Comparison of ENCODE assay signal across 8 cellular contexts in genomic region chr14:34538871-34539406, GRCh38. TPM values are rescaled to one million over a fixed set of nuclear protein-coding genes. Genes with fewer than 3 reads are reported as not detected.
DNase-seq lines count a peak whose midpoint lies in the region; ATAC-seq and TF ChIP-seq lines count a peak whose summit lies in the region.

No MANE protein-coding gene starts in this region.

- H3K79me2 ChIP-seq in SK-N-SH (ENCODE audit: insufficient read depth) (peaks cover 36% of the 10 kb centered on the region), smooth muscle cell (ENCODE audit: low read depth) (peaks cover 29% of the 10 kb centered on the region)

- H3K4me3 ChIP-seq in SK-N-SH (ENCODE audit: low read depth in 2 of 2, low read length in 1 of 2) (peak overlapping the region; percentile 89 to 97), SK-N-MC (peak overlapping the region; percentile 94), gastroesophageal sphincter (peak overlapping the region; percentile 69 to 81), smooth muscle cell (peak overlapping the region; percentile 83)

- H3K4me1 ChIP-seq in SK-N-SH (ENCODE audit: control insufficient read depth in 1 of 2, insufficient read depth in 2 of 2, low read depth in 1 of 2, low read length in 1 of 2), result peaks cover 10 to 12% of the 10 kb centered on the region in 2 experiments; a peak in 3 of 4 replicates
- peaks cover 0 to 36% (median 17%) of the 10 kb centered on the region in 3 donors for H3K4me1 ChIP-seq in gastroesophageal sphincter
- H3K4me1 ChIP-seq in smooth muscle cell (ENCODE audit: low read depth), result peaks cover 14% of the 10 kb centered on the region

- WGBS in SK-N-SH (ENCODE audit: low lambda C conversion rate), result 7% methylated on average over 9 of the region's 15 CpGs
- 0 to 1% methylated on average over 6 to 8 of the region's 15 CpGs for WGBS in gastroesophageal sphincter (ENCODE audit: low coverage in 1 of 2), 2 donors
- WGBS in smooth muscle cell (ENCODE audit: low lambda C conversion rate), result 9% methylated on average over 15 of the region's 15 CpGs

- H3K27me3 ChIP-seq in SK-N-SH (ENCODE audit: insufficient read depth), result no peaks in the 10 kb centered on the region
- no peaks in the 10 kb centered on the region for H3K27me3 ChIP-seq in gastroesophageal sphincter
- no peaks in the 10 kb centered on the region for H3K27me3 ChIP-seq in smooth muscle cell (ENCODE audit: low read depth)

- peaks cover 8% of the 10 kb centered on the region for H3F3A ChIP-seq in SK-N-SH (replicated peaks; ENCODE audit: insufficient read depth)
- no peaks in the 10 kb centered on the region for H3F3A ChIP-seq in smooth muscle cell (ENCODE audit: low read depth)

- POLR2A ChIA-PET in SK-N-SH (lab: Yijun Ruan, JAX), result no interaction called here

- ATAC-seq in SK-N-SH treated with all-trans-retinoic acid at 6 μM for 48 hours (no peak; the same call in 2 of the 3 replicates), gastroesophageal sphincter (no peak), GM21360 (IDR thresholded peaks at IDR 0.05; ENCODE audit: unreplicated experiment) (no peak)

- peaks cover 6 to 18% of the 10 kb centered on the region in 2 experiments for H3K36me3 ChIP-seq in SK-N-SH (replicated peaks in 1 of 2; ENCODE audit: control insufficient read depth in 1 of 2, insufficient read depth in 2 of 2, low read length in 1 of 2)
- H3K36me3 ChIP-seq in SK-N-MC (ENCODE audit: insufficient read depth, low read length), result peaks cover 7% of the 10 kb centered on the region; the same call in 1 of the 2 replicates
- peaks cover 0 to 36% of the 10 kb centered on the region in 2 donors for H3K36me3 ChIP-seq in gastroesophageal sphincter
- H3K36me3 ChIP-seq in smooth muscle cell (ENCODE audit: low read depth), result peaks cover 5% of the 10 kb centered on the region

- H2AFZ ChIP-seq in SK-N-SH (ENCODE audit: low read depth) (peak overlapping the region; percentile 96), smooth muscle cell (ENCODE audit: low read depth) (peak overlapping the region; percentile 57)

- no peak for TF ChIP-seq RAD21 in SK-N-SH (IDR thresholded peaks at IDR 0.05; ENCODE audit: low read length)

- peak overlapping the region; percentile 90 for H3K9ac ChIP-seq in SK-N-SH
- H3K9ac ChIP-seq in SK-N-MC (ENCODE audit: insufficient read length), result peak overlapping the region; percentile 97
- H3K9ac ChIP-seq in smooth muscle cell (ENCODE audit: low read depth), result peak overlapping the region; percentile 96

- no peak for TF ChIP-seq EP300 in SK-N-SH (IDR thresholded peaks at IDR 0.05; ENCODE audit: borderline replicate concordance in 1 of 2, low read depth in 1 of 2, low read length in 1 of 2)
- no peak for TF ChIP-seq EP300 in gastroesophageal sphincter (IDR thresholded peaks at IDR 0.05)

- H3K9me2 ChIP-seq in SK-N-SH, result no peaks in the 10 kb centered on the region

- peak overlapping the region; percentile 88 to 91 for H3K27ac ChIP-seq in SK-N-SH (ENCODE audit: low read depth in 2 of 2, low read length in 1 of 2)
- peak overlapping the region; percentile 45 for H3K27ac ChIP-seq in SK-N-MC
- H3K27ac ChIP-seq in gastroesophageal sphincter, result peak overlapping the region; percentile 90 to 93 (median 92)
- peak overlapping the region; percentile 87 for H3K27ac ChIP-seq in smooth muscle cell (ENCODE audit: low read depth)

- CTCF ChIA-PET in SK-N-SH (lab: Yijun Ruan, JAX), result no interaction called here

- H3K9me3 ChIP-seq in SK-N-SH (no peaks in the 10 kb centered on the region), SK-N-MC (ENCODE audit: low read depth, low read length) (no peaks in the 10 kb centered on the region), gastroesophageal sphincter (no peaks in the 10 kb centered on the region), smooth muscle cell (replicated peaks; ENCODE audit: low read depth) (no peaks in the 10 kb centered on the region)

- TF ChIP-seq CTCF in SK-N-SH (IDR thresholded peaks at IDR 0.05), result no peak
- no peak for TF ChIP-seq CTCF in gastroesophageal sphincter (IDR thresholded peaks at IDR 0.05)
- TF ChIP-seq CTCF in smooth muscle cell (IDR thresholded peaks at IDR 0.05; ENCODE audit: borderline replicate concordance, insufficient read depth, poor library complexity, severe bottlenecking), result no peak

- DNase-seq in SK-N-SH, result no peak
- DNase-seq in SK-N-MC (ENCODE audit: low read depth, low spot score), result no peak
- DNase-seq in smooth muscle cell (lab: John Stamatoyannopoulos, UW; ENCODE audit: unreplicated experiment), result no peak
- DNase-seq in DMS153 treated with DMSO at 0.1 percent for 48 hours (lab: John Stamatoyannopoulos, UW; ENCODE audit: unreplicated experiment), result no peak
- DNase-seq in stimulated activated CD4-positive, alpha-beta T cell treated with anti-CD3 and anti-CD28 coated beads, Interleukin-2, amount 100 ng/mL, for 48 hours, result no peak

- no peaks in the 10 kb centered on the region for H4K20me1 ChIP-seq in SK-N-SH (ENCODE audit: insufficient read depth)
- peaks cover 11% of the 10 kb centered on the region for H4K20me1 ChIP-seq in smooth muscle cell (ENCODE audit: low read depth)

- no peak for TF ChIP-seq POLR2A in gastroesophageal sphincter (IDR thresholded peaks at IDR 0.05)

- H3K4me2 ChIP-seq in SK-N-SH (peak overlapping the region; percentile 76), smooth muscle cell (peak overlapping the region; percentile 87)

TF ChIP-seq in SK-N-SH, 30 proteins besides CTCF, POLR2A, EP300 and RAD21 (continues in another document):
- TF ChIP-seq ZBTB33 (IDR thresholded peaks at IDR 0.05; ENCODE audit: borderline replicate concordance, low read depth), result no peak
- no peak for TF ChIP-seq RCOR1 (IDR thresholded peaks at IDR 0.05; ENCODE audit: low read length)
- TF ChIP-seq USF1 (IDR thresholded peaks at IDR 0.05; ENCODE audit: borderline replicate concordance, low read depth), result no peak
- no peak for TF ChIP-seq TCF12 (IDR thresholded peaks at IDR 0.05)
- TF ChIP-seq TEAD4 (IDR thresholded peaks at IDR 0.05; ENCODE audit: borderline replicate concordance, insufficient read depth), result no peak
- TF ChIP-seq RFX5 (IDR thresholded peaks at IDR 0.05; ENCODE audit: low read length), result no peak
- no peak for TF ChIP-seq TAF1 (IDR thresholded peaks at IDR 0.05; ENCODE audit: borderline replicate concordance, low read depth, low read length)

TF ChIP-seq in SK-N-SH treated with all-trans-retinoic acid at 6 μM for 48 hours, 23 proteins besides CTCF, POLR2A, EP300 and RAD21:
- TF ChIP-seq ARNTL (CRISPR knock-in tag; IDR thresholded peaks at IDR 0.05; ENCODE audit: borderline replicate concordance, low read depth) (no peak), ESRRG (CRISPR knock-in tag; IDR thresholded peaks at IDR 0.05) (no peak), PATZ1 (CRISPR knock-in tag; IDR thresholded peaks at IDR 0.05; ENCODE audit: borderline replicate concordance) (no peak), TCF4 (CRISPR knock-in tag; IDR thresholded peaks at IDR 0.05; ENCODE audit: borderline replicate concordance) (no peak), CSDC2 (CRISPR knock-in tag; IDR thresholded peaks at IDR 0.05) (no peak), ISL1 (CRISPR knock-in tag; IDR thresholded peaks at IDR 0.05) (no peak), BACH2 (CRISPR knock-in tag; IDR thresholded peaks at IDR 0.05; ENCODE audit: borderline replicate concordance) (no peak), ZNF565 (CRISPR knock-in tag; conservative IDR thresholded peaks at IDR 0.05; ENCODE audit: low read depth) (no peak), SNAI2 (CRISPR knock-in tag; IDR thresholded peaks at IDR 0.05) (no peak), ZNF70 (CRISPR knock-in tag; IDR thresholded peaks at IDR 0.05) (no peak)
- TF ChIP-seq, protein P1, sequence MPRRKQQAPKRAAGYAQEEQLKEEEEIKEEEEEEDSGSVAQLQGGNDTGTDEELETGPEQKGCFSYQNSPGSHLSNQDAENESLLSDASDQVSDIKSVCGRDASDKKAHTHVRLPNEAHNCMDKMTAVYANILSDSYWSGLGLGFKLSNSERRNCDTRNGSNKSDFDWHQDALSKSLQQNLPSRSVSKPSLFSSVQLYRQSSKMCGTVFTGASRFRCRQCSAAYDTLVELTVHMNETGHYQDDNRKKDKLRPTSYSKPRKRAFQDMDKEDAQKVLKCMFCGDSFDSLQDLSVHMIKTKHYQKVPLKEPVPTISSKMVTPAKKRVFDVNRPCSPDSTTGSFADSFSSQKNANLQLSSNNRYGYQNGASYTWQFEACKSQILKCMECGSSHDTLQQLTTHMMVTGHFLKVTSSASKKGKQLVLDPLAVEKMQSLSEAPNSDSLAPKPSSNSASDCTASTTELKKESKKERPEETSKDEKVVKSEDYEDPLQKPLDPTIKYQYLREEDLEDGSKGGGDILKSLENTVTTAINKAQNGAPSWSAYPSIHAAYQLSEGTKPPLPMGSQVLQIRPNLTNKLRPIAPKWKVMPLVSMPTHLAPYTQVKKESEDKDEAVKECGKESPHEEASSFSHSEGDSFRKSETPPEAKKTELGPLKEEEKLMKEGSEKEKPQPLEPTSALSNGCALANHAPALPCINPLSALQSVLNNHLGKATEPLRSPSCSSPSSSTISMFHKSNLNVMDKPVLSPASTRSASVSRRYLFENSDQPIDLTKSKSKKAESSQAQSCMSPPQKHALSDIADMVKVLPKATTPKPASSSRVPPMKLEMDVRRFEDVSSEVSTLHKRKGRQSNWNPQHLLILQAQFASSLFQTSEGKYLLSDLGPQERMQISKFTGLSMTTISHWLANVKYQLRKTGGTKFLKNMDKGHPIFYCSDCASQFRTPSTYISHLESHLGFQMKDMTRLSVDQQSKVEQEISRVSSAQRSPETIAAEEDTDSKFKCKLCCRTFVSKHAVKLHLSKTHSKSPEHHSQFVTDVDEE (CRISPR knock-in tag; IDR thresholded peaks at IDR 0.05), result no peak

RNA-seq across cellular contexts. Expression of gene EAPP, which starts 0.6 kb away (rescaled TPM):
- 30.0 and 34.5 TPM in 2 replicates for polyA plus RNA-seq in SK-N-SH (2012; rRNA removed)
- 45.9 and 61.5 TPM in 2 replicates for polyA plus RNA-seq in SK-N-SH (2012; cell fraction: cytosol; rRNA removed)
- polyA plus RNA-seq in SK-N-SH (2012; cell fraction: nucleus; rRNA removed), result 12.2 and 17.2 TPM in 2 replicates
- 10 to 100 TPM; 24.3 to 43.1 (median 37.5) TPM for total RNA-seq in gastroesophageal sphincter
- total RNA-seq in smooth muscle cell, result 45.6 and 50.3 TPM in 2 replicates
- 42.3 and 43.1 TPM in 2 replicates for polyA plus RNA-seq in smooth muscle cell
